In genomic region chr17:18138065-18138749, GRCh38 we compare ENCODE assay signal across 16 cellular contexts. TPM values are rescaled to one million over a fixed set of nuclear protein-coding genes. Genes with fewer than 3 reads are reported as not detected.
DNase-seq lines count a peak whose midpoint lies in the region; ATAC-seq and TF ChIP-seq lines count a peak whose summit lies in the region.
"Had no signal": no experiment of that assay in that cellular context is flagged by ENCODE, and none has a peak within 500 bp of the region (broad histone marks: within the 10 kb centered on the region; RNA-seq: fewer than 3 reads in every experiment).

No MANE protein-coding gene starts in this region.

- H3K36me3 Mint-ChIP-seq in WTC11: no peaks in the 10 kb centered on the region
- H3K36me3 Mint-ChIP-seq: CD14-positive monocyte; CD8-positive, alpha-beta memory T cell had no signal

- no peak overlapping the region for H3K4ac ChIP-seq in trophoblast cell (ENCODE audit: low read depth, low read length)

- POLR2A ChIA-PET in WTC11 (lab: Charles Lee): no interaction called here

- TF ChIP-seq CTCF in WTC11 (IDR thresholded peaks at IDR 0.05): no peak
- TF ChIP-seq CTCF in liver (IDR thresholded peaks at IDR 0.05; ENCODE audit: low read depth, low read length, missing input control): no peak
- no peak for TF ChIP-seq CTCF in tibial nerve (IDR thresholded peaks at IDR 0.05)

- H3K9ac ChIP-seq in liver (ENCODE audit: low read depth in 1 of 2, low read length in 2 of 2): peak overlapping the region in 1 of 2 donors; percentile 18
- no peak overlapping the region for H3K9ac ChIP-seq in trophoblast cell (ENCODE audit: low read length)

- peaks cover 8% of the 10 kb centered on the region for H3K4me1 Mint-ChIP-seq in WTC11
- H3K4me1 Mint-ChIP-seq: CD14-positive monocyte had no signal

- H3K79me1 ChIP-seq in trophoblast cell (ENCODE audit: low read length): no peaks in the 10 kb centered on the region

- DNase-seq in HuH-7 (ENCODE audit: low spot score) (peak; percentile 36), WTC11 (ENCODE audit: low spot score) (no peak), trophoblast cell (peak; percentile 60 to 64), cerebellar cortex (ENCODE audit: low spot score) (no peak), tibial nerve (ENCODE audit: low spot score in 2 of 2) (no peak), GM03348 (ENCODE audit: low spot score) (no peak)
- DNase-seq: Caco-2; CD8-positive, alpha-beta memory T cell; DND-41; GDM1; IMR-90; KBM-7 had no signal

- H3K4me2 ChIP-seq in trophoblast cell (ENCODE audit: low read length): no peak overlapping the region
- H3K4me2 ChIP-seq: A549 had no signal

- no peaks in the 10 kb centered on the region for H3K27me3 ChIP-seq in liver (ENCODE audit: control insufficient read depth in 4 of 4, insufficient read depth in 4 of 4, low read length in 3 of 4)
- H3K27me3 ChIP-seq in trophoblast cell (ENCODE audit: insufficient read depth, low read length): no peaks in the 10 kb centered on the region
- H3K27me3 ChIP-seq in tibial nerve: no peaks in the 10 kb centered on the region

- no peak for TF ChIP-seq POLR2A in tibial nerve (IDR thresholded peaks at IDR 0.05)

- no peak overlapping the region for H2AK5ac ChIP-seq in trophoblast cell (ENCODE audit: low read length)

- H3K4me3 ChIP-seq in liver (ENCODE audit: low read depth in 1 of 3, low read length in 3 of 3) (peak overlapping the region in 1 of 3 donors; percentile 5), trophoblast cell (ENCODE audit: low read depth, low read length) (no peak overlapping the region), tibial nerve (no peak overlapping the region)
- H3K4me3 ChIP-seq: A549 had no signal

- no peaks in the 10 kb centered on the region for H3K9me3 Mint-ChIP-seq in WTC11
- H3K9me3 Mint-ChIP-seq: CD14-positive monocyte; CD8-positive, alpha-beta memory T cell had no signal

- no peaks in the 10 kb centered on the region for H3K79me2 ChIP-seq in trophoblast cell (ENCODE audit: control insufficient read depth, insufficient read depth, low read length, poor library complexity)

- no peaks in the 10 kb centered on the region for H3K27me3 Mint-ChIP-seq in WTC11 (ENCODE audit: low read depth)
- H3K27me3 Mint-ChIP-seq: CD8-positive, alpha-beta memory T cell had no signal

- no peak overlapping the region for H3K14ac ChIP-seq in trophoblast cell (ENCODE audit: low read length)

- CTCF ChIA-PET in WTC11 (lab: Charles Lee): interaction anchor here (0.7 to 1.1 kb wide), 2 partner anchors 20 to 79 kb away, joined by 3 to 5 read pairs; no protein-coding TSS in a partner anchor

- peak overlapping the region; percentile 84 to 88 for H3K27ac ChIP-seq in liver (ENCODE audit: low read depth in 1 of 2, low read length in 2 of 2)
- no peak overlapping the region for H3K27ac ChIP-seq in trophoblast cell (ENCODE audit: low read depth, low read length)
- H3K27ac ChIP-seq in tibial nerve: no peak overlapping the region
- H3K27ac ChIP-seq: A549 had no signal

- no peak overlapping the region for H4K91ac ChIP-seq in trophoblast cell (ENCODE audit: low read depth, low read length)

- H2BK120ac ChIP-seq in trophoblast cell (ENCODE audit: insufficient read depth, low read length, poor library complexity): no peak overlapping the region

- H2BK12ac ChIP-seq in trophoblast cell (ENCODE audit: low read length): no peak overlapping the region

- H3K36me3 ChIP-seq in liver (ENCODE audit: control insufficient read depth in 4 of 4, insufficient read depth in 3 of 4, low read depth in 1 of 4, low read length in 3 of 4) (no peaks in the 10 kb centered on the region), trophoblast cell (ENCODE audit: control insufficient read depth in 1 of 2, insufficient read depth in 2 of 2, low read length in 2 of 2) (no peaks in the 10 kb centered on the region), tibial nerve (no peaks in the 10 kb centered on the region)

- TF ChIP-seq EP300 in tibial nerve (IDR thresholded peaks at IDR 0.05): no peak

- no peak overlapping the region for H3K4me3 Mint-ChIP-seq in WTC11
- H3K4me3 Mint-ChIP-seq: CD14-positive monocyte had no signal

- no peak overlapping the region for H2AFZ ChIP-seq in trophoblast cell (ENCODE audit: insufficient read depth, low read length, poor library complexity)

- H3K9me3 ChIP-seq in liver (ENCODE audit: control insufficient read depth in 4 of 4, low read length in 3 of 4) (no peaks in the 10 kb centered on the region), trophoblast cell (ENCODE audit: insufficient read depth, low read depth, low read length) (no peaks in the 10 kb centered on the region), tibial nerve (no peaks in the 10 kb centered on the region)
- H3K9me3 ChIP-seq: A549, Caco-2 had no signal

- H3K18ac ChIP-seq in trophoblast cell (ENCODE audit: low read length): no peak overlapping the region

- no peak overlapping the region for H4K8ac ChIP-seq in trophoblast cell (ENCODE audit: low read depth, low read length)

- no peak for ATAC-seq in WTC11
- ATAC-seq in GM18502 (IDR thresholded peaks at IDR 0.05; ENCODE audit: poor library complexity, unreplicated experiment): no peak
- ATAC-seq: A549 had no signal

- H4K12ac ChIP-seq in trophoblast cell (ENCODE audit: low read depth, low read length): no peak overlapping the region

- WGBS in liver: 47% methylated on average over 8 of the region's 8 CpGs
- no CpG with 5 or more reads among the region's 8 CpGs for WGBS in trophoblast cell (ENCODE audit: extremely low coverage, insufficient coverage, insufficient read length)
- WGBS in tibial nerve, 2 donors: 81 to 83% methylated on average over 7 to 8 of the region's 8 CpGs

- H2BK5ac ChIP-seq in trophoblast cell (ENCODE audit: low read depth, low read length, poor library complexity): no peak overlapping the region

- TF ChIP-seq RAD21 in liver (IDR thresholded peaks at IDR 0.05): peak; percentile 28 to 55

- no peak overlapping the region for H3K27ac Mint-ChIP-seq in WTC11
- H3K27ac Mint-ChIP-seq: CD14-positive monocyte had no signal

- H3K4me1 ChIP-seq in liver (ENCODE audit: control insufficient read depth in 4 of 4, insufficient read depth in 4 of 4, low read length in 3 of 4): peaks cover 8 to 42% (median 36%) of the 10 kb centered on the region in 4 donors
- H3K4me1 ChIP-seq in trophoblast cell (ENCODE audit: control insufficient read depth in 1 of 2, insufficient read depth in 2 of 2, low read length in 2 of 2): peaks cover 8 to 10% of the 10 kb centered on the region in 2 experiments
- H3K4me1 ChIP-seq in tibial nerve: peaks cover 0 to 20% (median 0%) of the 10 kb centered on the region in 4 donors
- H3K4me1 ChIP-seq: A549 had no signal

- no peak overlapping the region for H3K23ac ChIP-seq in trophoblast cell (ENCODE audit: low read length)

TF ChIP-seq in WTC11, 78 proteins besides CTCF, POLR2A, EP300 and RAD21:
- 0 out of 2 replicates have a peak, but pooled peaks have one; percentile 44 for TF ChIP-seq GABPB1 (CRISPR knock-in tag; IDR thresholded peaks at IDR 0.05)
- no peak for TF ChIP-seq SMAD3 (CRISPR knock-in tag; IDR thresholded peaks at IDR 0.05; ENCODE audit: borderline replicate concordance)
- no peak for TF ChIP-seq ZNF219 (CRISPR knock-in tag; IDR thresholded peaks at IDR 0.05; ENCODE audit: borderline replicate concordance)
- no peak for TF ChIP-seq IRF2 (CRISPR knock-in tag; IDR thresholded peaks at IDR 0.05; ENCODE audit: borderline replicate concordance, low read depth)

TF ChIP-seq in liver, 16 proteins besides CTCF, POLR2A, EP300 and RAD21 (continues in another document):
- TF ChIP-seq RXRA (IDR thresholded peaks at IDR 0.05): peak; percentile 97 to 98
- TF ChIP-seq HNF4A (conservative IDR thresholded peaks at IDR 0.05): peak; percentile 93 to 96
- TF ChIP-seq FOXA2 (IDR thresholded peaks at IDR 0.05): peak; percentile 26
- peak; percentile 69 for TF ChIP-seq HNF4G (IDR thresholded peaks at IDR 0.05)
- TF ChIP-seq NR2F2 (IDR thresholded peaks at IDR 0.05): no peak
- TF ChIP-seq MAX (IDR thresholded peaks at IDR 0.05): no peak
- peak in 1 of 2 donors; percentile 73 for TF ChIP-seq JUND (IDR thresholded peaks at IDR 0.05)
- TF ChIP-seq YY1 (IDR thresholded peaks at IDR 0.05): peak; percentile 83
- no peak for TF ChIP-seq FOXA1 (IDR thresholded peaks at IDR 0.05)

RNA-seq across cellular contexts. Expression of gene MYO15A, which starts 29.7 kb away (rescaled TPM):
- total RNA-seq in WTC11 (2021) (2.6 to 4.5 TPM (median 3.6 TPM) in 3 replicates), liver (1 to 10 TPM in 1 of 2 donors, under 1 TPM in 1; 0.84 to 2.9 TPM), tibial nerve (1 to 10 TPM; 2.3 to 7.5 (median 2.9) TPM)
- 1 to 10 TPM in 1 of 2 donors, under 1 TPM in 1; 0.15 to 1.1 TPM for polyA plus RNA-seq in liver
- 0.43 and 0.56 TPM in 2 replicates for polyA plus RNA-seq in trophoblast cell (2013)
- total RNA-seq: Caco-2 had no signal

RNA-seq across cellular contexts. Expression of gene ALKBH5, which starts 45.4 kb away (rescaled TPM):
- 105 to 115 TPM (median 111 TPM) in 3 replicates for total RNA-seq in WTC11 (2021)
- total RNA-seq in liver: 10 to 100 TPM; 62.1 to 67.8 TPM
- polyA plus RNA-seq in liver: 10 to 100 TPM; 30.5 to 30.6 TPM
- 69.9 and 71.0 TPM in 2 replicates for polyA plus RNA-seq in trophoblast cell (2013)
- total RNA-seq in tibial nerve: 100 to 1,000 TPM in 1 of 4 donors, 10 to 100 TPM in 3; 73.9 to 110 (median 93.6) TPM

RNA-seq across cellular contexts. Expression of gene DRG2, which starts 50.5 kb away (rescaled TPM):
- total RNA-seq in WTC11 (2021) (40.8 to 43.1 TPM (median 41.4 TPM) in 3 replicates), liver (10 to 100 TPM; 10.9 to 24.9 TPM), tibial nerve (10 to 100 TPM; 29.5 to 55.1 (median 43.3) TPM)
- 10 to 100 TPM; 17.0 to 20.2 TPM for polyA plus RNA-seq in liver
- polyA plus RNA-seq in trophoblast cell (2013): 26.8 and 27.0 TPM in 2 replicates

Comparison
In these comparisons a context has a peak if more than half of its experiments do, and no peak if none do; other contexts are left out.
1. DNase-seq: peak in HuH-7 (single experiment) and trophoblast cell (2 of 2); none in WTC11 (single experiment), cerebellar cortex (single experiment), tibial nerve (0 of 2) and GM03348 (single experiment).
2. H3K27ac ChIP-seq: peak in liver (2 of 2); none in trophoblast cell (single experiment) and tibial nerve (0 of 4).